In genomic region chr15:77121599-77121998, GRCh38 we compare ENCODE assay signal across 40 cellular contexts.
"Had no signal": no experiment of that assay in that cellular context is flagged by ENCODE, and none has a peak within 500 bp of the region (broad histone marks: within the 10 kb centered on the region; RNA-seq: fewer than 3 reads in every experiment).

No MANE protein-coding gene starts in this region.

- H3K9me3 ChIP-seq: adrenal gland, ascending aorta, body of pancreas, breast epithelium had no signal

- H3K9me3 Mint-ChIP-seq: activated naive CD4-positive, alpha-beta T cell treated with anti-CD3 and anti-CD28 coated beads for 36 hours; activated naive CD4-positive, alpha-beta T cell treated with anti-CD3 and anti-CD28 coated beads, Interleukin-2, amount 10 ng/mL, durations not matched to agents 7 days and 5 days; activated naive CD4-positive, alpha-beta T cell treated with anti-CD3 and anti-CD28 coated beads, Interleukin-2, amount 50 U/mL, for 24 hours; activated naive CD4-positive, alpha-beta T cell treated with anti-CD3 and anti-CD28 coated beads, Interleukin-2, amount 50 U/mL, for 72 hours; activated naive CD8-positive, alpha-beta T cell treated with anti-CD3 and anti-CD28 coated beads for 36 hours; activated naive CD8-positive, alpha-beta T cell treated with anti-CD3 and anti-CD28 coated beads, Interleukin-2, amount 10 ng/mL, durations not matched to agents 7 days and 5 days; activated naive CD8-positive, alpha-beta T cell treated with anti-CD3 and anti-CD28 coated beads, Interleukin-2, amount 50 U/mL, for 24 hours; activated T-cell treated with anti-CD3 and anti-CD28 coated beads, Interleukin-2, amount 50 U/mL, for 24 hours; activated T-cell treated with anti-CD3 and anti-CD28 coated beads, Interleukin-2, amount 50 U/mL, for 4 hours; activated T-helper 1 cell treated with anti-CD3 and anti-CD28 coated beads, Interleukin-12 subunit alpha, Interleukin-12 subunit beta, Interleukin-2, Interleukin-4 antibody, amounts not matched to agents 30 ng/mL and 10 ng/mL and 1 ng/mL, durations not matched to agents 14 hours and 24 hours and 36 hours; activated T-helper 17 cell treated with anti-CD3 and anti-CD28 coated beads, Interleukin-2, amount 50 U/mL, for 72 hours; activated T-helper 2 cell treated with anti-CD3 and anti-CD28 coated beads, Interferon-gamma antibody, Interleukin-2, Interleukin-4, amounts not matched to agents 10 μg/mL and 5 μg/mL and 100 μg/mL, durations not matched to agents 14 hours and 24 hours and 36 hours; brain; central memory CD8-positive, alpha-beta T cell had no signal

- H3K4me1 ChIP-seq: breast epithelium had no signal

- H3K27me3 Mint-ChIP-seq: activated naive CD4-positive, alpha-beta T cell treated with anti-CD3 and anti-CD28 coated beads, Interleukin-2, amount 10 ng/mL, durations not matched to agents 7 days and 5 days; activated naive CD4-positive, alpha-beta T cell treated with anti-CD3 and anti-CD28 coated beads, Interleukin-2, amount 50 U/mL, for 24 hours; activated naive CD8-positive, alpha-beta T cell; activated naive CD8-positive, alpha-beta T cell treated with anti-CD3 and anti-CD28 coated beads for 36 hours; activated naive CD8-positive, alpha-beta T cell treated with anti-CD3 and anti-CD28 coated beads, Interleukin-2, amount 10 ng/mL, durations not matched to agents 7 days and 5 days; activated naive CD8-positive, alpha-beta T cell treated with anti-CD3 and anti-CD28 coated beads, Interleukin-2, amount 50 U/mL, for 24 hours; activated T-cell treated with anti-CD3 and anti-CD28 coated beads, Interleukin-2, amount 50 U/mL, for 24 hours; activated T-helper 17 cell treated with anti-CD3 and anti-CD28 coated beads, Interleukin-2, amount 50 U/mL, for 72 hours; central memory CD8-positive, alpha-beta T cell had no signal

- ATAC-seq: activated naive CD4-positive, alpha-beta T cell treated with anti-CD3 and anti-CD28 coated beads, Interleukin-2, amount 50 U/mL, for 72 hours; activated naive CD8-positive, alpha-beta T cell treated with anti-CD3 and anti-CD28 coated beads, Interleukin-2, amount 50 U/mL, for 24 hours; activated T-cell treated with anti-CD3 and anti-CD28 coated beads, Interleukin-2, amount 50 U/mL, for 4 hours; activated T-cell treated with anti-CD3 and anti-CD28 coated beads, Interleukin-2, amount 50 U/mL, for 72 hours; activated T-helper 17 cell treated with anti-CD3 and anti-CD28 coated beads, Interleukin-2, amount 50 U/mL, for 72 hours; body of pancreas had no signal

- H3K4me3 ChIP-seq: adrenal gland, ascending aorta, body of pancreas, breast epithelium, cardiac muscle cell had no signal

- FAIRE-seq: astrocyte, bronchial epithelial cell had no signal

- H3K36me3 Mint-ChIP-seq: activated naive CD4-positive, alpha-beta T cell treated with anti-CD3 and anti-CD28 coated beads, Interleukin-2, amount 10 ng/mL, durations not matched to agents 7 days and 5 days; activated naive CD4-positive, alpha-beta T cell treated with anti-CD3 and anti-CD28 coated beads, Interleukin-2, amount 50 U/mL, for 72 hours; brain had no signal

- H3K4me1 Mint-ChIP-seq: activated T-helper 17 cell treated with anti-CD3 and anti-CD28 coated beads, Interleukin-2, amount 50 U/mL, for 72 hours had no signal

- H3K36me3 ChIP-seq: adrenal gland, ascending aorta, brain microvascular endothelial cell, breast epithelium, cardiac muscle cell had no signal

- H3K27ac Mint-ChIP-seq: activated naive CD4-positive, alpha-beta T cell treated with anti-CD3 and anti-CD28 coated beads for 36 hours; activated naive CD4-positive, alpha-beta T cell treated with anti-CD3 and anti-CD28 coated beads, Interleukin-2, amount 10 ng/mL, durations not matched to agents 7 days and 5 days; activated naive CD4-positive, alpha-beta T cell treated with anti-CD3 and anti-CD28 coated beads, Interleukin-2, amount 50 U/mL, for 24 hours; activated naive CD4-positive, alpha-beta T cell treated with anti-CD3 and anti-CD28 coated beads, Interleukin-2, amount 50 U/mL, for 72 hours; activated naive CD8-positive, alpha-beta T cell; activated naive CD8-positive, alpha-beta T cell treated with anti-CD3 and anti-CD28 coated beads for 36 hours; activated naive CD8-positive, alpha-beta T cell treated with anti-CD3 and anti-CD28 coated beads, Interleukin-2, amount 10 ng/mL, durations not matched to agents 7 days and 5 days; activated naive CD8-positive, alpha-beta T cell treated with anti-CD3 and anti-CD28 coated beads, Interleukin-2, amount 50 U/mL, for 24 hours; activated T-cell treated with anti-CD3 and anti-CD28 coated beads, Interleukin-2, amount 50 U/mL, for 24 hours; activated T-cell treated with anti-CD3 and anti-CD28 coated beads, Interleukin-2, amount 50 U/mL, for 72 hours; activated T-helper 1 cell treated with anti-CD3 and anti-CD28 coated beads, Interleukin-12 subunit alpha, Interleukin-12 subunit beta, Interleukin-2, Interleukin-4 antibody, amounts not matched to agents 30 ng/mL and 10 ng/mL and 1 ng/mL, durations not matched to agents 14 hours and 24 hours and 36 hours; activated T-helper 17 cell treated with anti-CD3 and anti-CD28 coated beads, Interleukin-2, amount 50 U/mL, for 72 hours; activated T-helper 2 cell treated with anti-CD3 and anti-CD28 coated beads, Interferon-gamma antibody, Interleukin-2, Interleukin-4, amounts not matched to agents 10 μg/mL and 5 μg/mL and 100 μg/mL, durations not matched to agents 14 hours and 24 hours and 36 hours; brain had no signal

- H3K4me3 Mint-ChIP-seq: activated naive CD4-positive, alpha-beta T cell treated with anti-CD3 and anti-CD28 coated beads for 36 hours; activated naive CD4-positive, alpha-beta T cell treated with anti-CD3 and anti-CD28 coated beads, Interleukin-2, amount 10 ng/mL, durations not matched to agents 7 days and 5 days; activated naive CD4-positive, alpha-beta T cell treated with anti-CD3 and anti-CD28 coated beads, Interleukin-2, amount 50 U/mL, for 24 hours; activated naive CD8-positive, alpha-beta T cell; activated naive CD8-positive, alpha-beta T cell treated with anti-CD3 and anti-CD28 coated beads for 36 hours; activated naive CD8-positive, alpha-beta T cell treated with anti-CD3 and anti-CD28 coated beads, Interleukin-2, amount 10 ng/mL, durations not matched to agents 7 days and 5 days; activated naive CD8-positive, alpha-beta T cell treated with anti-CD3 and anti-CD28 coated beads, Interleukin-2, amount 50 U/mL, for 24 hours; activated T-cell treated with anti-CD3 and anti-CD28 coated beads, Interleukin-2, amount 50 U/mL, for 24 hours; activated T-cell treated with anti-CD3 and anti-CD28 coated beads, Interleukin-2, amount 50 U/mL, for 4 hours; activated T-cell treated with anti-CD3 and anti-CD28 coated beads, Interleukin-2, amount 50 U/mL, for 72 hours; activated T-helper 1 cell treated with anti-CD3 and anti-CD28 coated beads, Interleukin-12 subunit alpha, Interleukin-12 subunit beta, Interleukin-2, Interleukin-4 antibody, amounts not matched to agents 30 ng/mL and 10 ng/mL and 1 ng/mL, durations not matched to agents 14 hours and 24 hours and 36 hours; activated T-helper 17 cell treated with anti-CD3 and anti-CD28 coated beads, Interleukin-2, amount 50 U/mL, for 72 hours; brain; central memory CD8-positive, alpha-beta T cell had no signal

- H3K27ac ChIP-seq: adrenal gland, ascending aorta, body of pancreas, brain microvascular endothelial cell, breast epithelium, cardiac muscle cell had no signal

- H3K27me3 ChIP-seq: adrenal gland, ascending aorta, body of pancreas, brain microvascular endothelial cell, breast epithelium, cardiac muscle cell had no signal

- DNase-seq: activated effector memory CD4-positive, alpha-beta T cell treated with anti-CD3 and anti-CD28 coated beads, Interleukin-2, amount 50 U/mL, for 16 hours; activated effector memory CD4-positive, alpha-beta T cell treated with Interleukin-2 at 50 U/mL for 16 hours; activated gamma-delta T cell; activated gamma-delta T cell treated with Interleukin-2 at 50 U/mL for 16 hours; activated naive CD4-positive, alpha-beta T cell; activated naive CD4-positive, alpha-beta T cell treated with anti-CD3 and anti-CD28 coated beads for 36 hours; activated naive CD4-positive, alpha-beta T cell treated with anti-CD3 and anti-CD28 coated beads, Interleukin-2, amount 10 ng/mL, durations not matched to agents 7 days and 5 days; activated naive CD4-positive, alpha-beta T cell treated with anti-CD3 and anti-CD28 coated beads, Interleukin-2, amount 50 U/mL, for 16 hours; activated naive CD4-positive, alpha-beta T cell treated with Interleukin-2 at 50 U/mL for 16 hours; activated naive CD8-positive, alpha-beta T cell treated with anti-CD3 and anti-CD28 coated beads for 36 hours; activated naive CD8-positive, alpha-beta T cell treated with anti-CD3 and anti-CD28 coated beads, Interleukin-2, amount 10 ng/mL, durations not matched to agents 7 days and 5 days; activated naive CD8-positive, alpha-beta T cell treated with anti-CD3 and anti-CD28 coated beads, Interleukin-2, amount 50 U/mL, for 24 hours; activated T-cell treated with anti-CD3 and anti-CD28 coated beads, Interleukin-2, amount 50 U/mL, for 1 hour; activated T-cell treated with anti-CD3 and anti-CD28 coated beads, Interleukin-2, amount 50 U/mL, for 24 hours; activated T-cell treated with anti-CD3 and anti-CD28 coated beads, Interleukin-2, amount 50 U/mL, for 4 hours; activated T-cell treated with anti-CD3 and anti-CD28 coated beads, Interleukin-2, amount 50 U/mL, for 48 hours; activated T-cell treated with anti-CD3 and anti-CD28 coated beads, Interleukin-2, amount 50 U/mL, for 72 hours; adrenal gland; amniotic stem cell; amygdala; anterior cingulate cortex; aorta; body of pancreas; brain microvascular endothelial cell; caudate nucleus; central memory CD4-positive, alpha-beta T cell; cerebellar nuclear complex had no signal
